In the genomic region with DNA sequence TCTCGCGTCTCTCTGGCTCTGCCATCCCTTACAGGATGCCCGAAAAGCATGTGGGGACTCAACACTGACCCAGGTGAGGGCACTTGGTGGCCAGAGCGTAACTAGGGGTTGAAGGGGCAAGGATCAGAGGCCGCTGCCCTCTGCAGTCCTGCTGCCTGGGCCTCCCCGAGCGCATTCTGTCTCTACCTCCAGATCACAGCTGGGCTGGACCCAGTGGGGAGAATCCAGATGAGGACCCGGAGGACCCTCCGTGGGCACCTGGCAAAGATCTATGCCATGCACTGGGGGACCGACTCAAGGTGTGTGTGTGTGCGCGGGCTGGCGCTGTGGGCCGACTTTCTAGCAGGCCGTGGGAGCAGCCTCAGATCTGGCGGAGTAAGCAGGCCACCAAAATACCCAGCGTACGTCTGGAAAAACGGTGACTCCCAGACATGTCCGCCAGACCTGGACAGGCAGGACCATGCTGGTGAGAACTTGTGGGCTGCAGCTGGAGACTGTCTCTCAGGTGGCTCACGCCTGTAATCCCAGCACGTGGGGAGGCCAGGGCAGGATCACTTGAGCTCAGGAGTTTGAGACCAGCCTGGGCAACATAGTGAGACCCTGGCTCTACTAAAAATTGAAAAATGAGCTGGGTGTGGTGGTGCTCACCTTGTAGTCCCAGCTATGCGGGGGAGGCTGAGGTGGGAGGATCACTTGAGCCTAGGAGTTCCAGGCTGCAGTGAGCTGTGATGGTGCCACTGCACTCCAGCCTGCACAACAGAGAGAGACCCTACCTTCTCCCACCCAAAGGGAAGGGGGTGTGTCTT, we compare ENCODE assay signal across 8 cellular contexts. TPM values are rescaled to one million over a fixed set of nuclear protein-coding genes. Genes with fewer than 3 reads are reported as not detected.
DNase-seq lines count a peak whose midpoint lies in the region; ATAC-seq and TF ChIP-seq lines count a peak whose summit lies in the region.

No MANE protein-coding gene starts in this region.

- no peaks in the 10 kb centered on the region for H3K27me3 Mint-ChIP-seq in activated T-cell treated with anti-CD3 and anti-CD28 coated beads, Interleukin-2, amount 50 U/mL, for 4 hours (ENCODE audit: low read depth)
- H3K27me3 Mint-ChIP-seq in memory B cell: no peaks in the 10 kb centered on the region

- peak overlapping the region; percentile 87 for H3K27ac Mint-ChIP-seq in memory B cell

- H3K4me3 ChIP-seq in cardiac fibroblast (replicated peaks in 1 of 2; ENCODE audit: low read depth in 2 of 2, low read length in 2 of 2) (peak overlapping the region; percentile 95 to 100), upper lobe of right lung (peak overlapping the region; percentile 91)

- DNase-seq in activated T-cell treated with anti-CD3 and anti-CD28 coated beads, Interleukin-2, amount 50 U/mL, for 4 hours: no peak
- no peak for DNase-seq in activated T-cell treated with anti-CD3 and anti-CD28 coated beads, Interleukin-2, amount 50 U/mL, for 48 hours
- DNase-seq in cardiac fibroblast (ENCODE audit: low read depth in 2 of 2) (no peak), memory B cell (ENCODE audit: low spot score in 2 of 2) (no peak), upper lobe of right lung (no peak), GM19240 (ENCODE audit: insufficient read length, low spot score) (no peak)

- no peaks in the 10 kb centered on the region for H3K9me3 ChIP-seq in upper lobe of right lung

- peaks cover 13% of the 10 kb centered on the region for H3K4me1 ChIP-seq in upper lobe of right lung

- H3K27me3 ChIP-seq in upper lobe of right lung: no peaks in the 10 kb centered on the region

- peaks cover 30% of the 10 kb centered on the region for H3K4me1 Mint-ChIP-seq in activated T-cell treated with anti-CD3 and anti-CD28 coated beads, Interleukin-2, amount 50 U/mL, for 4 hours (ENCODE audit: low read depth)
- H3K4me1 Mint-ChIP-seq in memory B cell: peaks cover 11% of the 10 kb centered on the region

- H3K36me3 Mint-ChIP-seq in activated T-cell treated with anti-CD3 and anti-CD28 coated beads, Interleukin-2, amount 50 U/mL, for 4 hours (ENCODE audit: insufficient read depth): peaks cover 18% of the 10 kb centered on the region
- H3K36me3 Mint-ChIP-seq in memory B cell: peaks cover 12% of the 10 kb centered on the region

- H3K27ac ChIP-seq in upper lobe of right lung: peak overlapping the region; percentile 96

- no peak for ATAC-seq in activated T-cell treated with anti-CD3 and anti-CD28 coated beads, Interleukin-2, amount 50 U/mL, for 4 hours
- ATAC-seq in memory B cell (ENCODE audit: low read depth) (no peak), upper lobe of right lung (no peak), HG02973 (IDR thresholded peaks at IDR 0.05; ENCODE audit: unreplicated experiment) (no peak), HG02610 (IDR thresholded peaks at IDR 0.05; ENCODE audit: unreplicated experiment) (no peak)

- H3K4me3 Mint-ChIP-seq in activated T-cell treated with anti-CD3 and anti-CD28 coated beads, Interleukin-2, amount 50 U/mL, for 4 hours: peak overlapping the region; percentile 86
- peak overlapping the region; percentile 70 for H3K4me3 Mint-ChIP-seq in memory B cell

- intact Hi-C loops in upper lobe of right lung (cut with DNase I): no loop called here

- peaks cover 50% of the 10 kb centered on the region for H3K36me3 ChIP-seq in upper lobe of right lung

- TF ChIP-seq CTCF in cardiac fibroblast (IDR thresholded peaks at IDR 0.05; ENCODE audit: low read depth, low read length) (no peak), upper lobe of right lung (IDR thresholded peaks at IDR 0.05) (no peak)

- no peaks in the 10 kb centered on the region for H3K9me3 Mint-ChIP-seq in activated T-cell treated with anti-CD3 and anti-CD28 coated beads, Interleukin-2, amount 50 U/mL, for 4 hours
- H3K9me3 Mint-ChIP-seq in memory B cell: no peaks in the 10 kb centered on the region

RNA-seq across cellular contexts. Expression of gene GNB2, which starts 3.2 kb away (rescaled TPM):
- 100 to 1,000 TPM; 209 to 231 (median 215) TPM for total RNA-seq in activated T-cell treated with anti-CD3 and anti-CD28 coated beads, Interleukin-2, amount 50 U/mL, for 4 hours
- 208 TPM for total RNA-seq in upper lobe of right lung

RNA-seq across cellular contexts. Expression of gene GIGYF1, which starts 17.3 kb away (rescaled TPM):
- 10 to 100 TPM; 56.2 to 88.3 (median 58.0) TPM for total RNA-seq in activated T-cell treated with anti-CD3 and anti-CD28 coated beads, Interleukin-2, amount 50 U/mL, for 4 hours
- 44.5 TPM for total RNA-seq in upper lobe of right lung

RNA-seq across cellular contexts. Expression of gene ACTL6B, which starts 20.5 kb away (rescaled TPM):
- total RNA-seq in activated T-cell treated with anti-CD3 and anti-CD28 coated beads, Interleukin-2, amount 50 U/mL, for 4 hours: not detected
- not detected for total RNA-seq in upper lobe of right lung

RNA-seq across cellular contexts. Expression of gene POP7, which starts 29.2 kb away (rescaled TPM):
- total RNA-seq in activated T-cell treated with anti-CD3 and anti-CD28 coated beads, Interleukin-2, amount 50 U/mL, for 4 hours: 100 to 1,000 TPM in 1 of 3 donors, 10 to 100 TPM in 2; 77.3 to 106 (median 85.9) TPM
- 20.2 TPM for total RNA-seq in upper lobe of right lung

RNA-seq across cellular contexts. Expression of gene TFR2, which starts 35.4 kb away (rescaled TPM):
- 10 to 100 TPM; 11.8 to 16.1 (median 15.4) TPM for total RNA-seq in activated T-cell treated with anti-CD3 and anti-CD28 coated beads, Interleukin-2, amount 50 U/mL, for 4 hours
- total RNA-seq in upper lobe of right lung: 0.41 TPM
